Comparison of ENCODE assay signal across 20 cellular contexts in genomic region chr10:132450466-132450824, GRCh38. TPM values are rescaled to one million over a fixed set of nuclear protein-coding genes. Genes with fewer than 3 reads are reported as not detected.
A peak's percentile ranks its signal among the peaks of the same experiment; 100 is the strongest.
DNase-seq lines count a peak whose midpoint lies in the region; ATAC-seq and TF ChIP-seq lines count a peak whose summit lies in the region.
"Had no signal": no experiment of that assay in that cellular context is flagged by ENCODE, and none has a peak within 500 bp of the region (broad histone marks: within the 10 kb centered on the region; RNA-seq: fewer than 3 reads in every experiment).

No MANE protein-coding gene starts in this region.

- H3K9me3 ChIP-seq in BLaER1 (no peaks in the 10 kb centered on the region), psoas muscle (no peaks in the 10 kb centered on the region), adrenal gland (replicated peaks in 1 of 3) (no peaks in the 10 kb centered on the region)
- H3K9me3 ChIP-seq: esophagus muscularis mucosa, suprapubic skin had no signal

- intact Hi-C loops in psoas muscle (cut with DNase I) (loop anchor here (5.0 kb wide), 1 partner anchor 228 kb away; no protein-coding TSS in a partner anchor), adrenal gland (cut with DNase I) (loop anchor here (5.0 kb wide), 3 partner anchors 63 to 228 kb away; no protein-coding TSS in a partner anchor)

- peaks cover 3% of the 10 kb centered on the region for H3K9me3 Mint-ChIP-seq in glutamatergic neuron (ENCODE audit: unreplicated experiment)
- H3K9me3 Mint-ChIP-seq: activated CD4-positive, alpha-beta memory T cell treated with anti-CD3 and anti-CD28 coated beads for 36 hours; activated T-cell treated with anti-CD3 and anti-CD28 coated beads, Interleukin-2, amount 50 U/mL, for 24 hours had no signal

- TF ChIP-seq CTCF in glutamatergic neuron (IDR thresholded peaks at IDR 0.05; ENCODE audit: partially characterized antibody, unreplicated experiment) (no peak), psoas muscle (IDR thresholded peaks at IDR 0.05) (no peak), GM10248 (IDR thresholded peaks at IDR 0.05; ENCODE audit: control extremely low read depth, extremely low read depth, low read depth, missing control alignments) (no peak), adrenal gland (IDR thresholded peaks at IDR 0.05) (no peak)

- H3K4me3 Mint-ChIP-seq in glutamatergic neuron (ENCODE audit: unreplicated experiment) = no peak overlapping the region
- H3K4me3 Mint-ChIP-seq: activated CD4-positive, alpha-beta memory T cell treated with anti-CD3 and anti-CD28 coated beads for 36 hours; activated T-cell treated with anti-CD3 and anti-CD28 coated beads, Interleukin-2, amount 50 U/mL, for 24 hours had no signal

- H3K4me1 ChIP-seq in BLaER1 (peaks cover 81% of the 10 kb centered on the region), psoas muscle (peaks cover 12% of the 10 kb centered on the region), adrenal gland (replicated peaks in 1 of 2) (peaks cover 32 to 38% of the 10 kb centered on the region in 2 donors)

- H3K36me3 ChIP-seq in BLaER1 (no peaks in the 10 kb centered on the region), H7 (replicated peaks; ENCODE audit: control insufficient read depth, insufficient read depth, low read length) (no peaks in the 10 kb centered on the region), psoas muscle (ENCODE audit: insufficient read depth in 1 of 2, low read depth in 1 of 2) (no peaks in the 10 kb centered on the region), adrenal gland (replicated peaks in 1 of 2) (no peaks in the 10 kb centered on the region)
- H3K36me3 ChIP-seq: esophagus muscularis mucosa, suprapubic skin, WERI-Rb-1 had no signal

- H3K27ac ChIP-seq in BLaER1 = 0 out of 2 replicates have a peak overlapping the region, but pooled peaks have one; percentile 30
- H3K27ac ChIP-seq in psoas muscle = no peak overlapping the region
- no peak overlapping the region for H3K27ac ChIP-seq in adrenal gland
- H3K27ac ChIP-seq: suprapubic skin, WERI-Rb-1 had no signal

- no peak overlapping the region for H3K9ac ChIP-seq in BLaER1

- H4K20me1 ChIP-seq in BLaER1 = no peaks in the 10 kb centered on the region

- WGBS in psoas muscle, 3 donors = 76 to 83% (median 79%) methylated on average over 9 of the region's 9 CpGs
- 72 to 100% (median 90%) methylated on average over 2 to 9 of the region's 9 CpGs for WGBS in adrenal gland, 4 donors

- POLR2A ChIA-PET in GM10248 (lab: Yijun Ruan, JAX) = no interaction called here

- H3K36me3 Mint-ChIP-seq in glutamatergic neuron (ENCODE audit: unreplicated experiment) = no peaks in the 10 kb centered on the region
- H3K36me3 Mint-ChIP-seq: activated CD4-positive, alpha-beta memory T cell treated with anti-CD3 and anti-CD28 coated beads for 36 hours had no signal

- H3K4me2 ChIP-seq in BLaER1 = peak overlapping the region; percentile 78; the same call in 1 of the 2 replicates

- H3K27me3 ChIP-seq in BLaER1 = peaks cover 9% of the 10 kb centered on the region; the same call in 1 of the 2 replicates
- H3K27me3 ChIP-seq in H7 (ENCODE audit: control insufficient read depth, insufficient read depth, low read length) = no peaks in the 10 kb centered on the region
- no peaks in the 10 kb centered on the region for H3K27me3 ChIP-seq in psoas muscle (ENCODE audit: insufficient read depth in 3 of 3, low read length in 2 of 3)
- H3K27me3 ChIP-seq in adrenal gland = no peaks in the 10 kb centered on the region
- H3K27me3 ChIP-seq: esophagus muscularis mucosa, suprapubic skin had no signal

- DNase-seq in H7 (peak; percentile 68), glutamatergic neuron (peak; percentile 23), psoas muscle (peak; percentile 12 to 52), GM10248 (ENCODE audit: extremely low spot score) (no peak), adrenal gland (no peak)
- DNase-seq: activated CD4-positive, alpha-beta memory T cell treated with anti-CD3 and anti-CD28 coated beads for 36 hours; activated naive CD4-positive, alpha-beta T cell treated with Interleukin-2 at 50 U/mL for 16 hours; activated T-cell treated with anti-CD3 and anti-CD28 coated beads, Interleukin-2, amount 50 U/mL, for 24 hours; anterior cingulate cortex; central memory CD4-positive, alpha-beta T cell; DND-41; effector CD4-positive, alpha-beta T cell; kidney glomerular epithelial cell; NCI-H1092 treated with DMSO at 0.1 percent for 48 hours; NCI-H2029; WERI-Rb-1 had no signal

- H3K27ac Mint-ChIP-seq in glutamatergic neuron (ENCODE audit: unreplicated experiment) = no peak overlapping the region
- H3K27ac Mint-ChIP-seq: activated CD4-positive, alpha-beta memory T cell treated with anti-CD3 and anti-CD28 coated beads for 36 hours; activated T-cell treated with anti-CD3 and anti-CD28 coated beads, Interleukin-2, amount 50 U/mL, for 24 hours had no signal

- peaks cover 6% of the 10 kb centered on the region for H3K27me3 Mint-ChIP-seq in glutamatergic neuron (ENCODE audit: unreplicated experiment)
- H3K27me3 Mint-ChIP-seq: activated CD4-positive, alpha-beta memory T cell treated with anti-CD3 and anti-CD28 coated beads for 36 hours; activated T-cell treated with anti-CD3 and anti-CD28 coated beads, Interleukin-2, amount 50 U/mL, for 24 hours had no signal

- CTCF ChIA-PET in GM10248 (lab: Yijun Ruan, JAX) = no interaction called here

- TF ChIP-seq POLR2A in adrenal gland (IDR thresholded peaks at IDR 0.05) = no peak

- no peak for ATAC-seq in psoas muscle
- no peak for ATAC-seq in GM21825 (IDR thresholded peaks at IDR 0.05; ENCODE audit: unreplicated experiment)

- H3K4me3 ChIP-seq in BLaER1 (no peak overlapping the region), H7 (ENCODE audit: insufficient read depth, low read depth, low read length) (no peak overlapping the region), psoas muscle (no peak overlapping the region), adrenal gland (no peak overlapping the region)
- H3K4me3 ChIP-seq: esophagus muscularis mucosa, suprapubic skin had no signal

- H3K4me1 Mint-ChIP-seq in glutamatergic neuron (ENCODE audit: low read depth, unreplicated experiment) = peaks cover 4% of the 10 kb centered on the region

RNA-seq across cellular contexts. Expression of gene PWWP2B, which starts 53.4 kb away (rescaled TPM):
- total RNA-seq in H7 (2014; rRNA removed; shearing (Covaris generic)) = 14.3 and 15.3 TPM in 2 replicates
- total RNA-seq in glutamatergic neuron (ENCODE audit: unreplicated experiment) = 49.4 TPM
- 10 to 100 TPM; 14.5 to 25.0 (median 21.9) TPM for total RNA-seq in psoas muscle
- polyA plus RNA-seq in psoas muscle = 10 to 100 TPM; 18.6 to 35.2 (median 23.4) TPM
- total RNA-seq in adrenal gland = 10 to 100 TPM; 31.6 to 75.3 (median 42.2) TPM
- polyA plus RNA-seq in adrenal gland = 10 to 100 TPM in 2 of 3 donors, 1 to 10 TPM in 1; 3.4 to 34.0 (median 33.5) TPM

Comparison
In these comparisons a context has a peak if more than half of its experiments do, and no peak if none do; other contexts are left out.
1. DNase-seq: peak in H7 (single experiment), glutamatergic neuron (single experiment) and psoas muscle (2 of 2); none in GM10248 (single experiment) and adrenal gland (0 of 7).